21 cellular contexts compared by ENCODE assay signal in the genomic region with DNA sequence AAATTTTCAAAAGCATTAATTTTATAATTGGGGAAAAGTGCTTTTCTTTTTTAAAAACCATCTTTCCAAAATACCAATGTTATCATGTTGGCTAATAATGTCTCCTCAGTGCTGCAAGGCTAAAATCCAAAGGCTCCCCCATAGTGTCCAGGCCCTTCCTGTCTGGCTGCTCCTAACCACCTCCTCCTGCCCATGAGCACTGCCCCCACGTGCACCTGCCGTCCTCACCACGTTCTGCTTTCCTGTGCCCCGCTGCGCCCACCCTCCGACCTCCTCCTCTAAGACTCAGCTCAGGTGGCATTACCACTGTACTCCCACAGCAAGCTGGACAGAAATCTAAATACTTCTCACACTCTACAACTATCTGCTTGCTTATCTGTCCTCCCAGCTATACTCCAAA.
"Had no signal": no experiment of that assay in that cellular context is flagged by ENCODE, and none has a peak within 500 bp of the region (broad histone marks: within the 10 kb centered on the region; RNA-seq: fewer than 3 reads in every experiment).

No MANE protein-coding gene starts in this region.

- H3K4me1 ChIP-seq: esophagus squamous epithelium, testis, transverse colon had no signal

- DNase-seq: activated CD4-positive, alpha-beta memory T cell treated with anti-CD3 and anti-CD28 coated beads, Interleukin-2, amount 10 ng/mL, durations not matched to agents 7 days and 5 days; activated CD4-positive, alpha-beta T cell treated with anti-CD3 and anti-CD28 coated beads for 48 hours; activated effector memory CD4-positive, alpha-beta T cell treated with anti-CD3 and anti-CD28 coated beads, Interleukin-2, amount 50 U/mL, for 16 hours; activated naive CD4-positive, alpha-beta T cell treated with anti-CD3 and anti-CD28 coated beads, Interleukin-2, amount 10 ng/mL, durations not matched to agents 7 days and 5 days; activated naive CD8-positive, alpha-beta T cell treated with anti-CD3 and anti-CD28 coated beads, Interleukin-2, amount 10 ng/mL, durations not matched to agents 7 days and 5 days; esophagus squamous epithelium; foreskin melanocyte; heart right ventricle; left ventricle myocardium inferior; mucosa of descending colon; posterior cingulate gyrus; right lobe of liver; stimulated activated CD4-positive, alpha-beta T cell treated with anti-CD3 and anti-CD28 coated beads, Interleukin-2, amount 100 ng/mL, for 48 hours; stimulated activated naive CD8-positive, alpha-beta T cell treated with anti-CD3 and anti-CD28 coated beads, Interleukin-15, Interleukin-2, amounts not matched to agents 100 U/mL and 50 U/mL, for 24 hours; testis; transverse colon had no signal

- ATAC-seq: activated CD4-positive, CD25-positive, alpha-beta regulatory T cell treated with anti-CD3 and anti-CD28 coated beads, Interleukin-2, amount 50 U/mL, for 24 hours; heart right ventricle; mucosa of descending colon; stimulated activated naive CD8-positive, alpha-beta T cell treated with anti-CD3 and anti-CD28 coated beads, Interleukin-15, Interleukin-2, amounts not matched to agents 100 U/mL and 50 U/mL, for 24 hours had no signal

- H3K4me3 ChIP-seq: esophagus squamous epithelium, heart right ventricle, left ventricle myocardium inferior, lung, mucosa of descending colon, right lobe of liver, testis, transverse colon had no signal

- H3K9me3 Mint-ChIP-seq: activated CD4-positive, alpha-beta memory T cell treated with anti-CD3 and anti-CD28 coated beads, Interleukin-2, amount 10 ng/mL, durations not matched to agents 7 days and 5 days; activated naive CD4-positive, alpha-beta T cell treated with anti-CD3 and anti-CD28 coated beads, Interleukin-2, amount 10 ng/mL, durations not matched to agents 7 days and 5 days; activated naive CD8-positive, alpha-beta T cell treated with anti-CD3 and anti-CD28 coated beads, Interleukin-2, amount 10 ng/mL, durations not matched to agents 7 days and 5 days; dendritic cell treated with granulocyte-macrophage colony-stimulating factor and Interleukin-4, amounts not matched to agents 40 ng/mL and 50 ng/mL, for 4 days; natural killer cell treated with Interleukin-12 subunit alpha and Interleukin-12 subunit beta and Interleukin-15 and Interleukin-18, amount 100 ng/mL, for 72 hours had no signal

- H3K27ac Mint-ChIP-seq: activated CD4-positive, alpha-beta memory T cell treated with anti-CD3 and anti-CD28 coated beads, Interleukin-2, amount 10 ng/mL, durations not matched to agents 7 days and 5 days; activated naive CD4-positive, alpha-beta T cell treated with anti-CD3 and anti-CD28 coated beads, Interleukin-2, amount 10 ng/mL, durations not matched to agents 7 days and 5 days; activated naive CD8-positive, alpha-beta T cell treated with anti-CD3 and anti-CD28 coated beads, Interleukin-2, amount 10 ng/mL, durations not matched to agents 7 days and 5 days; dendritic cell treated with granulocyte-macrophage colony-stimulating factor and Interleukin-4, amounts not matched to agents 40 ng/mL and 50 ng/mL, for 4 days had no signal

- H3K36me3 Mint-ChIP-seq: natural killer cell treated with Interleukin-12 subunit alpha and Interleukin-12 subunit beta and Interleukin-15 and Interleukin-18, amount 100 ng/mL, for 72 hours had no signal

- H3K4me3 Mint-ChIP-seq: activated CD4-positive, alpha-beta memory T cell treated with anti-CD3 and anti-CD28 coated beads, Interleukin-2, amount 10 ng/mL, durations not matched to agents 7 days and 5 days; activated naive CD4-positive, alpha-beta T cell treated with anti-CD3 and anti-CD28 coated beads, Interleukin-2, amount 10 ng/mL, durations not matched to agents 7 days and 5 days; activated naive CD8-positive, alpha-beta T cell treated with anti-CD3 and anti-CD28 coated beads, Interleukin-2, amount 10 ng/mL, durations not matched to agents 7 days and 5 days; dendritic cell treated with granulocyte-macrophage colony-stimulating factor and Interleukin-4, amounts not matched to agents 40 ng/mL and 50 ng/mL, for 4 days; natural killer cell treated with Interleukin-12 subunit alpha and Interleukin-12 subunit beta and Interleukin-15 and Interleukin-18, amount 100 ng/mL, for 72 hours had no signal

- H3K27me3 Mint-ChIP-seq: activated CD4-positive, alpha-beta memory T cell treated with anti-CD3 and anti-CD28 coated beads, Interleukin-2, amount 10 ng/mL, durations not matched to agents 7 days and 5 days; activated naive CD4-positive, alpha-beta T cell treated with anti-CD3 and anti-CD28 coated beads, Interleukin-2, amount 10 ng/mL, durations not matched to agents 7 days and 5 days; activated naive CD8-positive, alpha-beta T cell treated with anti-CD3 and anti-CD28 coated beads, Interleukin-2, amount 10 ng/mL, durations not matched to agents 7 days and 5 days; dendritic cell treated with granulocyte-macrophage colony-stimulating factor and Interleukin-4, amounts not matched to agents 40 ng/mL and 50 ng/mL, for 4 days; natural killer cell treated with Interleukin-12 subunit alpha and Interleukin-12 subunit beta and Interleukin-15 and Interleukin-18, amount 100 ng/mL, for 72 hours had no signal

- H3K4me1 Mint-ChIP-seq: activated CD4-positive, alpha-beta memory T cell treated with anti-CD3 and anti-CD28 coated beads, Interleukin-2, amount 10 ng/mL, durations not matched to agents 7 days and 5 days; activated naive CD4-positive, alpha-beta T cell treated with anti-CD3 and anti-CD28 coated beads, Interleukin-2, amount 10 ng/mL, durations not matched to agents 7 days and 5 days had no signal

- H3K36me3 ChIP-seq: right lobe of liver had no signal

- H3K27me3 ChIP-seq: esophagus squamous epithelium, heart right ventricle, right lobe of liver, testis, transverse colon had no signal

- H3K9me3 ChIP-seq: esophagus squamous epithelium, heart right ventricle, left ventricle myocardium inferior, mucosa of descending colon, right lobe of liver, testis, transverse colon had no signal

- H3K27ac ChIP-seq: epithelial cell of prostate, esophagus squamous epithelium, heart right ventricle, left ventricle myocardium inferior, right lobe of liver, testis, transverse colon had no signal
